In the genomic region with DNA sequence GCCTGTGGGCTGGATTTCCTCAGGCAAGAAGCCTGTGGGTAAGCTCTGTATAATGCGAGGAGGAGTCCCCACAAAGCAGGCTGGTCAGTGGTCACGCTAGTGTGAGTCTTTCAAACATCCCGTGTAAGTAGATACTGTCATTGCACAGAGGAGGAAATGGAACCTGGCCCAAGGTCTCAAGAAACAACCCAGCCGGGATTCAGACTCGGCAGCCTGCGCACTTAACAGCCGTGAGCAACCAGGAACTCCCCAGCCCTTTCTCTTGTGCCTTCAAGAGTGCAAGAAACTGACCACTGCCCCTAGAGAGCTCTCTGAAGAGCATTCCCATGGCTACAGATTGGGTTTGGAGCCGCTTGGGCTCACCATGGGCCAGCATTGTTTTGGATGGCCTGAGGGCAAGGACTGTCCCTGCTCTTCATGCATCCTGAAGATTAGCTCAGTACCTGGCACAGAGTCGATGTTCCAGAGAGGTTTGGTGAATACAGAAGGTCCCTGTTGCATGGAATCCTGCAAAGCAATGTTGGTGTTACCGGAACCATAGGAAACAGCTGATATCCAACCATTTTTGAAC, we compare ENCODE assay signal across 1 cellular context.
TF ChIP-seq lines count a peak whose summit lies in the region.

No MANE protein-coding gene starts in this region.

TF ChIP-seq in HepG2, 621 proteins besides CTCF, POLR2A, EP300 and RAD21:
- no peak for TF ChIP-seq ZNF343 (CRISPR knock-in tag; IDR thresholded peaks at IDR 0.05)
- TF ChIP-seq ZNF780A (CRISPR knock-in tag; IDR thresholded peaks at IDR 0.05) = no peak
- TF ChIP-seq CEBPB (IDR thresholded peaks at IDR 0.05; ENCODE audit: borderline replicate concordance, low read depth, low read length) = no peak
- TF ChIP-seq RBM22 (optimal IDR thresholded peaks at IDR 0.05; ENCODE audit: low read length) = peak; percentile 34
- TF ChIP-seq, protein P1, sequence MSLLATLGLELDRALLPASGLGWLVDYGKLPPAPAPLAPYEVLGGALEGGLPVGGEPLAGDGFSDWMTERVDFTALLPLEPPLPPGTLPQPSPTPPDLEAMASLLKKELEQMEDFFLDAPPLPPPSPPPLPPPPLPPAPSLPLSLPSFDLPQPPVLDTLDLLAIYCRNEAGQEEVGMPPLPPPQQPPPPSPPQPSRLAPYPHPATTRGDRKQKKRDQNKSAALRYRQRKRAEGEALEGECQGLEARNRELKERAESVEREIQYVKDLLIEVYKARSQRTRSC (CRISPR knock-in tag; IDR thresholded peaks at IDR 0.05; ENCODE audit: low read depth) = no peak
- TF ChIP-seq ZNF30 (CRISPR knock-in tag; IDR thresholded peaks at IDR 0.05) = no peak
- no peak for TF ChIP-seq ZNF605 (CRISPR knock-in tag; IDR thresholded peaks at IDR 0.05)
- TF ChIP-seq ZFX (CRISPR knock-in tag; IDR thresholded peaks at IDR 0.05; ENCODE audit: low read depth) = no peak
- no peak for TF ChIP-seq RBM39 (IDR thresholded peaks at IDR 0.05; ENCODE audit: low read depth, low read length, poor library complexity, severe bottlenecking)
TF ChIP-seq in HepG2: peak in this region for 1.
